ENCODE assay signal across 2 cellular contexts in the genomic region with DNA sequence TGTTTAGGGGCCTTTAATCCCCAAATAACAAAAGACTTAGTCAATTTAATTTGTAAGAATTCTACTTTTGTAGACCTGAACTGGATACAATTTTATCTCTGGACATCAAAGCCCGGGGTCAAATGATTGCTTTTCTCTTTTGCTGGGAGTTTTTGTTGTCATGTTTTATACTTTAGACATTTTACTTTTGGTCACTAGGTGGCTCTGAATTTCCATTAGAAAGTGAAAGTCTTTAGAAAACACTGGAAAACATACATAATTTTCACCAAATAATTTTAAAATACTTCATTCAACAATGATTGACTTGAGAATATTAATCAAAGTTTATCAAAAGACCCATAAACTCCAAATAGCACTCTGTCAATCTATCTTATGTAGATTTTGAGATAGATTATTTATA.
A peak's percentile ranks its signal among the peaks of the same experiment; 100 is the strongest.
TF ChIP-seq lines count a peak whose summit lies in the region.

No MANE protein-coding gene starts in this region.

TF ChIP-seq in GM12878, 131 proteins besides CTCF, POLR2A, EP300 and RAD21:
- TF ChIP-seq IRF4 (IDR thresholded peaks at IDR 0.05; ENCODE audit: low read depth, low read length), result no peak
- no peak for TF ChIP-seq HDAC2 (IDR thresholded peaks at IDR 0.05)
- TF ChIP-seq CHD2 (IDR thresholded peaks at IDR 0.05; ENCODE audit: borderline replicate concordance, low read depth, low read length), result no peak
- no peak for TF ChIP-seq CREM (IDR thresholded peaks at IDR 0.05; ENCODE audit: low read depth)
- TF ChIP-seq CBFB (IDR thresholded peaks at IDR 0.05; ENCODE audit: low read depth), result no peak
- TF ChIP-seq TBL1XR1 (IDR thresholded peaks at IDR 0.05; ENCODE audit: low read depth, low read length), result no peak
- no peak for TF ChIP-seq FOS (IDR thresholded peaks at IDR 0.05; ENCODE audit: borderline replicate concordance, extremely low read depth, insufficient read length)
- no peak for TF ChIP-seq SMC3 (IDR thresholded peaks at IDR 0.05; ENCODE audit: borderline replicate concordance, low read length)
- TF ChIP-seq SIN3A (IDR thresholded peaks at IDR 0.05; ENCODE audit: low read depth, low read length), result no peak
- TF ChIP-seq CBX5 (IDR thresholded peaks at IDR 0.05; ENCODE audit: low read depth), result no peak
- TF ChIP-seq BACH1 (IDR thresholded peaks at IDR 0.05; ENCODE audit: borderline replicate concordance), result no peak
- TF ChIP-seq ATF7 (IDR thresholded peaks at IDR 0.05; ENCODE audit: low read depth), result no peak

TF ChIP-seq in HepG2, 621 proteins besides CTCF, POLR2A, EP300 and RAD21:
- TF ChIP-seq STAG1 (CRISPR knock-in tag; IDR thresholded peaks at IDR 0.05), result peak; percentile 12; the same call in 1 of the 2 replicates
- TF ChIP-seq YY1 (IDR thresholded peaks at IDR 0.05; ENCODE audit: insufficient read depth, insufficient replicate concordance, low read depth, low read length), result no peak
